ENCODE assay signal across 1 cellular context in genomic region chr1:27643626-27644368, GRCh38.
TF ChIP-seq lines count a peak whose summit lies in the region.

No MANE protein-coding gene starts in this region.

TF ChIP-seq in GM12878, 131 proteins besides CTCF, POLR2A, EP300 and RAD21 (continued from another document):
- TF ChIP-seq, protein P1, sequence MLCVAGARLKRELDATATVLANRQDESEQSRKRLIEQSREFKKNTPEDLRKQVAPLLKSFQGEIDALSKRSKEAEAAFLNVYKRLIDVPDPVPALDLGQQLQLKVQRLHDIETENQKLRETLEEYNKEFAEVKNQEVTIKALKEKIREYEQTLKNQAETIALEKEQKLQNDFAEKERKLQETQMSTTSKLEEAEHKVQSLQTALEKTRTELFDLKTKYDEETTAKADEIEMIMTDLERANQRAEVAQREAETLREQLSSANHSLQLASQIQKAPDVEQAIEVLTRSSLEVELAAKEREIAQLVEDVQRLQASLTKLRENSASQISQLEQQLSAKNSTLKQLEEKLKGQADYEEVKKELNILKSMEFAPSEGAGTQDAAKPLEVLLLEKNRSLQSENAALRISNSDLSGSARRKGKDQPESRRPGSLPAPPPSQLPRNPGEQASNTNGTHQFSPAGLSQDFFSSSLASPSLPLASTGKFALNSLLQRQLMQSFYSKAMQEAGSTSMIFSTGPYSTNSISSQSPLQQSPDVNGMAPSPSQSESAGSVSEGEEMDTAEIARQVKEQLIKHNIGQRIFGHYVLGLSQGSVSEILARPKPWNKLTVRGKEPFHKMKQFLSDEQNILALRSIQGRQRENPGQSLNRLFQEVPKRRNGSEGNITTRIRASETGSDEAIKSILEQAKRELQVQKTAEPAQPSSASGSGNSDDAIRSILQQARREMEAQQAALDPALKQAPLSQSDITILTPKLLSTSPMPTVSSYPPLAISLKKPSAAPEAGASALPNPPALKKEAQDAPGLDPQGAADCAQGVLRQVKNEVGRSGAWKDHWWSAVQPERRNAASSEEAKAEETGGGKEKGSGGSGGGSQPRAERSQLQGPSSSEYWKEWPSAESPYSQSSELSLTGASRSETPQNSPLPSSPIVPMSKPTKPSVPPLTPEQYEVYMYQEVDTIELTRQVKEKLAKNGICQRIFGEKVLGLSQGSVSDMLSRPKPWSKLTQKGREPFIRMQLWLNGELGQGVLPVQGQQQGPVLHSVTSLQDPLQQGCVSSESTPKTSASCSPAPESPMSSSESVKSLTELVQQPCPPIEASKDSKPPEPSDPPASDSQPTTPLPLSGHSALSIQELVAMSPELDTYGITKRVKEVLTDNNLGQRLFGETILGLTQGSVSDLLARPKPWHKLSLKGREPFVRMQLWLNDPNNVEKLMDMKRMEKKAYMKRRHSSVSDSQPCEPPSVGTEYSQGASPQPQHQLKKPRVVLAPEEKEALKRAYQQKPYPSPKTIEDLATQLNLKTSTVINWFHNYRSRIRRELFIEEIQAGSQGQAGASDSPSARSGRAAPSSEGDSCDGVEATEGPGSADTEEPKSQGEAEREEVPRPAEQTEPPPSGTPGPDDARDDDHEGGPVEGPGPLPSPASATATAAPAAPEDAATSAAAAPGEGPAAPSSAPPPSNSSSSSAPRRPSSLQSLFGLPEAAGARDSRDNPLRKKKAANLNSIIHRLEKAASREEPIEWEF (IDR thresholded peaks at IDR 0.05; ENCODE audit: insufficient replicate concordance, low read depth, low read length) = no peak
- TF ChIP-seq, protein P2, sequence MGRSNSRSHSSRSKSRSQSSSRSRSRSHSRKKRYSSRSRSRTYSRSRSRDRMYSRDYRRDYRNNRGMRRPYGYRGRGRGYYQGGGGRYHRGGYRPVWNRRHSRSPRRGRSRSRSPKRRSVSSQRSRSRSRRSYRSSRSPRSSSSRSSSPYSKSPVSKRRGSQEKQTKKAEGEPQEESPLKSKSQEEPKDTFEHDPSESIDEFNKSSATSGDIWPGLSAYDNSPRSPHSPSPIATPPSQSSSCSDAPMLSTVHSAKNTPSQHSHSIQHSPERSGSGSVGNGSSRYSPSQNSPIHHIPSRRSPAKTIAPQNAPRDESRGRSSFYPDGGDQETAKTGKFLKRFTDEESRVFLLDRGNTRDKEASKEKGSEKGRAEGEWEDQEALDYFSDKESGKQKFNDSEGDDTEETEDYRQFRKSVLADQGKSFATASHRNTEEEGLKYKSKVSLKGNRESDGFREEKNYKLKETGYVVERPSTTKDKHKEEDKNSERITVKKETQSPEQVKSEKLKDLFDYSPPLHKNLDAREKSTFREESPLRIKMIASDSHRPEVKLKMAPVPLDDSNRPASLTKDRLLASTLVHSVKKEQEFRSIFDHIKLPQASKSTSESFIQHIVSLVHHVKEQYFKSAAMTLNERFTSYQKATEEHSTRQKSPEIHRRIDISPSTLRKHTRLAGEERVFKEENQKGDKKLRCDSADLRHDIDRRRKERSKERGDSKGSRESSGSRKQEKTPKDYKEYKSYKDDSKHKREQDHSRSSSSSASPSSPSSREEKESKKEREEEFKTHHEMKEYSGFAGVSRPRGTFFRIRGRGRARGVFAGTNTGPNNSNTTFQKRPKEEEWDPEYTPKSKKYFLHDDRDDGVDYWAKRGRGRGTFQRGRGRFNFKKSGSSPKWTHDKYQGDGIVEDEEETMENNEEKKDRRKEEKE (IDR thresholded peaks at IDR 0.05) = no peak
- no peak for TF ChIP-seq POLR2AphosphoS5 (IDR thresholded peaks at IDR 0.05; ENCODE audit: low read length)
- TF ChIP-seq, protein P3, sequence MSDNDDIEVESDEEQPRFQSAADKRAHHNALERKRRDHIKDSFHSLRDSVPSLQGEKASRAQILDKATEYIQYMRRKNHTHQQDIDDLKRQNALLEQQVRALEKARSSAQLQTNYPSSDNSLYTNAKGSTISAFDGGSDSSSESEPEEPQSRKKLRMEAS (IDR thresholded peaks at IDR 0.05; ENCODE audit: low read depth, low read length) = no peak
- no peak for TF ChIP-seq ZNF24 (IDR thresholded peaks at IDR 0.05)
- no peak for TF ChIP-seq SMAD1 (IDR thresholded peaks at IDR 0.05; ENCODE audit: low read depth, partially characterized antibody)
- TF ChIP-seq SRF (IDR thresholded peaks at IDR 0.05; ENCODE audit: low read depth in 2 of 2, low read length in 2 of 2) = peak in 1 of 2 experiments; percentile 69; a peak in 1 of 4 replicates
- TF ChIP-seq BRCA1 (IDR thresholded peaks at IDR 0.05; ENCODE audit: low read depth, low read length) = no peak
- no peak for TF ChIP-seq SUPT20H (IDR thresholded peaks at IDR 0.05; ENCODE audit: borderline replicate concordance, control insufficient read depth, low read depth, low read length)
- TF ChIP-seq CEBPZ (IDR thresholded peaks at IDR 0.05; ENCODE audit: low read depth, low read length) = no peak
- TF ChIP-seq ZNF592 (IDR thresholded peaks at IDR 0.05) = no peak
- peak; percentile 90 for TF ChIP-seq SMC3 (IDR thresholded peaks at IDR 0.05; ENCODE audit: borderline replicate concordance, low read length)
- TF ChIP-seq STAT3 (IDR thresholded peaks at IDR 0.05; ENCODE audit: low read depth, low read length) = no peak
- TF ChIP-seq FOXM1 (IDR thresholded peaks at IDR 0.05; ENCODE audit: low read depth, low read length) = peak; percentile 15; the same call in 1 of the 2 replicates
- TF ChIP-seq EGR1 (IDR thresholded peaks at IDR 0.05; ENCODE audit: borderline replicate concordance in 1 of 2, low read depth in 2 of 2, low read length in 2 of 2) = no peak
